In genomic region chr10:72637398-72637857, GRCh38 we compare ENCODE assay signal across 8 cellular contexts.
A peak's percentile ranks its signal among the peaks of the same experiment; 100 is the strongest.
DNase-seq lines count a peak whose midpoint lies in the region; ATAC-seq and FAIRE-seq lines count a peak whose summit lies in the region.

No MANE protein-coding gene starts in this region.

- DNase-seq in AG08396 (ENCODE audit: low spot score) (peak; percentile 51), GM19239 (ENCODE audit: insufficient read length, low spot score) (peak; percentile 26), SIG-M5 treated with dmso at 0.1 percent for 504 hours (lab: John Stamatoyannopoulos, UW; ENCODE audit: unreplicated experiment) (peak; percentile 81), globus pallidus (ENCODE audit: low spot score) (peak; percentile 19), activated gamma-delta T cell treated with Interleukin-2 at 50 U/mL for 16 hours (no peak)
- DNase-seq in stimulated activated CD8-positive, alpha-beta memory T cell treated with anti-CD3 and anti-CD28 coated beads, Interleukin-4, amount 100 ng/mL, for 48 hours, result peak; percentile 44

- peak; percentile 59 for FAIRE-seq in GM19239 (lab: Jason Lieb, UNC)

- no peak for ATAC-seq in GM21619 (IDR thresholded peaks at IDR 0.05; ENCODE audit: unreplicated experiment)
- ATAC-seq in HG02840 (IDR thresholded peaks at IDR 0.05; ENCODE audit: low FRiP score, unreplicated experiment), result no peak
